In the genomic region with DNA sequence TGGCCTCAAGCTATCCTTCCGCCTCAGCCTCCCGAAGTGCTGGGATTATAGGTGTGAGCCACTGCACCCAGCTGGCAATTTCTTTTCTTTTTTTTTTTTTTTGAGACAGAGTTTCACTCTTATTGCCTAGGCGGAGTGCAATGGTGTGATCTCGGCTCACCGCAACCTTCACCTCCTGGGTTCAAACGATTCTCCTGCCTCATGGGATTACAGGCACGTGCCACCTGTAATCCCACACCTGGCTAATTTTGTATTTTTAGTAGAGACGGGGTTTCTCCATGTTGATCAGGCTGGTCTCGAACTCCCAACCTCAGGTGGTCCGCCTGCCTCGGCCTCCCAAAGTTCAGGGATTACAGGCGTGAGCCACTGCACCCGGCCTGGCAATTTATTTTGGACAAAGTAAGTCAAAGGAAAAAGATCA, we compare ENCODE assay signal across 8 cellular contexts. TPM values are rescaled to one million over a fixed set of nuclear protein-coding genes. Genes with fewer than 3 reads are reported as not detected.
A peak's percentile ranks its signal among the peaks of the same experiment; 100 is the strongest.
DNase-seq lines count a peak whose midpoint lies in the region; ATAC-seq and TF ChIP-seq lines count a peak whose summit lies in the region.
"Not testable (repeated sequence)": the region's sequence is repeated elsewhere in the genome, so short reads cannot be mapped to it uniquely, and the experiment has no call there.

No MANE protein-coding gene starts in this region.

- not testable (repeated sequence) for DNase-seq in T-cell; colonic mucosa; right atrium auricular region (ENCODE audit: low spot score); natural killer cell treated with Interleukin-12 subunit alpha and Interleukin-12 subunit beta and Interleukin-15 and Interleukin-18, amount 100 ng/mL, for 72 hours (ENCODE audit: low spot score)
- peak; percentile 31 for DNase-seq in activated naive CD4-positive, alpha-beta T cell treated with Interleukin-2 at 50 U/mL for 16 hours

- H3K4me1 Mint-ChIP-seq in T-cell = peaks cover 65 to 69% (median 67%) of the 10 kb centered on the region in 3 donors
- peaks cover 49 to 51% of the 10 kb centered on the region in 2 donors for H3K4me1 Mint-ChIP-seq in natural killer cell treated with Interleukin-12 subunit alpha and Interleukin-12 subunit beta and Interleukin-15 and Interleukin-18, amount 100 ng/mL, for 72 hours (ENCODE audit: low read depth in 2 of 2)
- peaks cover 71% of the 10 kb centered on the region for H3K4me1 Mint-ChIP-seq in stimulated activated memory B cell treated with anti-CD40 and anti-IgM and Interleukin-4, amounts not matched to agents 10 μg/mL and 1 μg/mL and 100 μg/mL, for 72 hours

- TF ChIP-seq CTCF in colonic mucosa (IDR thresholded peaks at IDR 0.05); right atrium auricular region (IDR thresholded peaks at IDR 0.05): not testable (repeated sequence)

- H3K4me2 ChIP-seq in BLaER1 = peak overlapping the region; percentile 98

- peak overlapping the region; percentile 99 for H3K9ac ChIP-seq in BLaER1
- not testable (repeated sequence) for H3K9ac ChIP-seq in HUES48 (ENCODE audit: low read depth, low read length)
- H3K9ac ChIP-seq in colonic mucosa (ENCODE audit: low read depth in 2 of 2, low read length in 2 of 2) = peak overlapping the region; percentile 57 to 58

- H3K4me1 ChIP-seq in BLaER1 (peaks cover 81% of the 10 kb centered on the region), HUES48 (ENCODE audit: control insufficient read depth, insufficient read depth, low read length) (peaks cover 33% of the 10 kb centered on the region), colonic mucosa (peaks cover 50% of the 10 kb centered on the region), right atrium auricular region (peaks cover 0 to 74% of the 10 kb centered on the region in 2 donors)

- intact Hi-C loops in colonic mucosa (cut with DNase I) = not testable (repeated sequence)

- H3K4me3 Mint-ChIP-seq in T-cell = peak overlapping the region; percentile 85 to 91 (median 89)
- H3K4me3 Mint-ChIP-seq in natural killer cell treated with Interleukin-12 subunit alpha and Interleukin-12 subunit beta and Interleukin-15 and Interleukin-18, amount 100 ng/mL, for 72 hours = peak overlapping the region; percentile 92
- H3K4me3 Mint-ChIP-seq in stimulated activated memory B cell treated with anti-CD40 and anti-IgM and Interleukin-4, amounts not matched to agents 10 μg/mL and 1 μg/mL and 100 μg/mL, for 72 hours = peak overlapping the region; percentile 98

- H3K27ac Mint-ChIP-seq in T-cell = peak overlapping the region; percentile 95 to 96
- H3K27ac Mint-ChIP-seq in natural killer cell treated with Interleukin-12 subunit alpha and Interleukin-12 subunit beta and Interleukin-15 and Interleukin-18, amount 100 ng/mL, for 72 hours = peak overlapping the region; percentile 97 to 99
- H3K27ac Mint-ChIP-seq in stimulated activated memory B cell treated with anti-CD40 and anti-IgM and Interleukin-4, amounts not matched to agents 10 μg/mL and 1 μg/mL and 100 μg/mL, for 72 hours = peak overlapping the region; percentile 80

- H3K27ac ChIP-seq in BLaER1 = peak overlapping the region; percentile 98
- H3K27ac ChIP-seq in HUES48 (ENCODE audit: low read depth, low read length) = peak overlapping the region; percentile 31
- peak overlapping the region; percentile 79 for H3K27ac ChIP-seq in colonic mucosa
- H3K27ac ChIP-seq in right atrium auricular region = peak overlapping the region; percentile 88 to 95

- H3K36me3 ChIP-seq in BLaER1 = peaks cover 24% of the 10 kb centered on the region
- H3K36me3 ChIP-seq in HUES48 (ENCODE audit: control insufficient read depth, insufficient read depth, low read length); colonic mucosa; right atrium auricular region: not testable (repeated sequence)

- peaks cover 39% of the 10 kb centered on the region for H4K20me1 ChIP-seq in BLaER1

- POLR2A ChIA-PET in T-cell (lab: Charles Lee) = interaction anchor here (0.5 to 1.5 kb wide), 6 partner anchors 22 to 733 kb away, joined by 4 to 10 read pairs (median 6); no protein-coding TSS in a partner anchor

- H3K9me3 Mint-ChIP-seq in T-cell; natural killer cell treated with Interleukin-12 subunit alpha and Interleukin-12 subunit beta and Interleukin-15 and Interleukin-18, amount 100 ng/mL, for 72 hours; stimulated activated memory B cell treated with anti-CD40 and anti-IgM and Interleukin-4, amounts not matched to agents 10 μg/mL and 1 μg/mL and 100 μg/mL, for 72 hours: not testable (repeated sequence)

- not testable (repeated sequence) for ATAC-seq in T-cell (replicated peaks in 1 of 4); natural killer cell treated with Interleukin-12 subunit alpha and Interleukin-12 subunit beta and Interleukin-15 and Interleukin-18, amount 100 ng/mL, for 72 hours; stimulated activated memory B cell treated with anti-CD40 and anti-IgM and Interleukin-4, amounts not matched to agents 10 μg/mL and 1 μg/mL and 100 μg/mL, for 72 hours

- not testable (repeated sequence) for H3K27me3 Mint-ChIP-seq in T-cell; natural killer cell treated with Interleukin-12 subunit alpha and Interleukin-12 subunit beta and Interleukin-15 and Interleukin-18, amount 100 ng/mL, for 72 hours; stimulated activated memory B cell treated with anti-CD40 and anti-IgM and Interleukin-4, amounts not matched to agents 10 μg/mL and 1 μg/mL and 100 μg/mL, for 72 hours

- H3K9me3 ChIP-seq in BLaER1; HUES48 (ENCODE audit: control insufficient read depth, insufficient read depth, low read length); colonic mucosa; right atrium auricular region: not testable (repeated sequence)

- peak overlapping the region; percentile 97 for H3K4me3 ChIP-seq in BLaER1
- H3K4me3 ChIP-seq in HUES48 (ENCODE audit: low read depth, low read length); colonic mucosa; right atrium auricular region: not testable (repeated sequence)

- H3K36me3 Mint-ChIP-seq in T-cell = peaks cover 23% of the 10 kb centered on the region
- not testable (repeated sequence) for H3K36me3 Mint-ChIP-seq in natural killer cell treated with Interleukin-12 subunit alpha and Interleukin-12 subunit beta and Interleukin-15 and Interleukin-18, amount 100 ng/mL, for 72 hours
- H3K36me3 Mint-ChIP-seq in stimulated activated memory B cell treated with anti-CD40 and anti-IgM and Interleukin-4, amounts not matched to agents 10 μg/mL and 1 μg/mL and 100 μg/mL, for 72 hours = peaks cover 21% of the 10 kb centered on the region

- not testable (repeated sequence) for H3K27me3 ChIP-seq in BLaER1; HUES48 (ENCODE audit: control insufficient read depth, insufficient read depth, low read length); colonic mucosa; right atrium auricular region

- CTCF ChIA-PET in T-cell (lab: Charles Lee) = interaction anchor here in 1 of 2 donors (0.8 to 1.5 kb wide), 5 partner anchors 75 to 164 kb away, joined by 3 to 7 read pairs (median 3); a partner anchor contains a TSS

RNA-seq across cellular contexts. Expression of a gene that starts 2.4 kb away (rescaled TPM):
- total RNA-seq in T-cell = 100 to 1,000 TPM; 163 to 277 (median 177) TPM
- total RNA-seq in colonic mucosa = 10 to 100 TPM; 77.1 to 90.1 TPM
- 1 to 10 TPM; 8.4 to 9.7 TPM for total RNA-seq in right atrium auricular region
- total RNA-seq in natural killer cell treated with Interleukin-12 subunit alpha and Interleukin-12 subunit beta and Interleukin-15 and Interleukin-18, amount 100 ng/mL, for 72 hours = 100 to 1,000 TPM; 216 to 262 TPM

RNA-seq across cellular contexts. Expression of a gene that starts 27.3 kb away (rescaled TPM):
- 10 to 100 TPM; 50.7 to 66.5 (median 61.9) TPM for total RNA-seq in T-cell
- total RNA-seq in colonic mucosa = 10 to 100 TPM; 23.7 to 30.2 TPM
- total RNA-seq in right atrium auricular region = 10 to 100 TPM in 1 of 2 donors, 1 to 10 TPM in 1; 9.5 to 13.0 TPM
- 100 to 1,000 TPM in 1 of 2 donors, 10 to 100 TPM in 1; 46.6 to 124 TPM for total RNA-seq in natural killer cell treated with Interleukin-12 subunit alpha and Interleukin-12 subunit beta and Interleukin-15 and Interleukin-18, amount 100 ng/mL, for 72 hours

RNA-seq across cellular contexts. Expression of a gene that starts 40.5 kb away (rescaled TPM):
- total RNA-seq in T-cell (1 to 10 TPM; 3.0 to 4.3 (median 3.4) TPM), colonic mucosa (1 to 10 TPM; 1.2 to 5.7 TPM), right atrium auricular region (1 to 10 TPM; 1.1 to 1.2 TPM)
- 1 to 10 TPM; 4.1 to 5.9 TPM for total RNA-seq in natural killer cell treated with Interleukin-12 subunit alpha and Interleukin-12 subunit beta and Interleukin-15 and Interleukin-18, amount 100 ng/mL, for 72 hours

Comparison
In these comparisons a context has a peak if more than half of its experiments do, and no peak if none do; other contexts are left out.
1. H3K27ac ChIP-seq: peak in every context shown above with its lines; median percentile 98 in BLaER1; 92 in right atrium auricular region; 79 in colonic mucosa; 31 in HUES48.
2. RNA of a gene that starts 2.4 kb away (total RNA-seq): 216 to 262 TPM in natural killer cell treated with Interleukin-12 subunit alpha and Interleukin-12 subunit beta and Interleukin-15 and Interleukin-18, amount 100 ng/mL, for 72 hours, 163 to 277 TPM in T-cell and 77.1 to 90.1 TPM in colonic mucosa; 8.4 to 9.7 TPM in right atrium auricular region; every median in the first group is over 4 times any median in the second.
3. Peak in every context shown above with its lines, with median percentiles within 50 percentile points of each other: H3K27ac Mint-ChIP-seq and H3K4me3 Mint-ChIP-seq.